2 cellular contexts compared by ENCODE assay signal in genomic region chr11:114034956-114035355, GRCh38.
TF ChIP-seq lines count a peak whose summit lies in the region.

No MANE protein-coding gene starts in this region.

TF ChIP-seq in K562, 482 proteins besides CTCF, POLR2A, EP300 and RAD21:
- TF ChIP-seq AFF4 (CRISPR knock-in tag; IDR thresholded peaks at IDR 0.05) (no peak), ZSCAN32 (CRISPR knock-in tag; IDR thresholded peaks at IDR 0.05) (no peak), SPI1 (IDR thresholded peaks at IDR 0.05; ENCODE audit: borderline replicate concordance, low read depth, low read length) (0 out of 2 replicates have a peak, but pooled peaks have one; percentile 3), CREB1 (IDR thresholded peaks at IDR 0.05) (no peak), CREB1 (CRISPR knock-in tag; IDR thresholded peaks at IDR 0.05) (no peak), SMARCB1 (IDR thresholded peaks at IDR 0.05; ENCODE audit: insufficient read length, low read depth) (no peak), ZNF165 (CRISPR knock-in tag; IDR thresholded peaks at IDR 0.05; ENCODE audit: borderline replicate concordance) (no peak), ZSCAN29 (IDR thresholded peaks at IDR 0.05) (no peak)

TF ChIP-seq in HepG2, 621 proteins besides CTCF, POLR2A, EP300 and RAD21:
- no peak for TF ChIP-seq ZFP62 (CRISPR knock-in tag; IDR thresholded peaks at IDR 0.05)
- TF ChIP-seq HMGXB4 (CRISPR knock-in tag; IDR thresholded peaks at IDR 0.05; ENCODE audit: borderline replicate concordance in 1 of 2, low read depth in 1 of 2): no peak
- no peak for TF ChIP-seq U2AF2 (IDR thresholded peaks at IDR 0.05; ENCODE audit: low read depth, low read length)
- TF ChIP-seq SP2 (CRISPR knock-in tag; IDR thresholded peaks at IDR 0.05): no peak
- TF ChIP-seq ZBTB2 (CRISPR knock-in tag; IDR thresholded peaks at IDR 0.05; ENCODE audit: low read depth): no peak
TF ChIP-seq in HepG2: peak in this region for 0.
